In the genomic region with DNA sequence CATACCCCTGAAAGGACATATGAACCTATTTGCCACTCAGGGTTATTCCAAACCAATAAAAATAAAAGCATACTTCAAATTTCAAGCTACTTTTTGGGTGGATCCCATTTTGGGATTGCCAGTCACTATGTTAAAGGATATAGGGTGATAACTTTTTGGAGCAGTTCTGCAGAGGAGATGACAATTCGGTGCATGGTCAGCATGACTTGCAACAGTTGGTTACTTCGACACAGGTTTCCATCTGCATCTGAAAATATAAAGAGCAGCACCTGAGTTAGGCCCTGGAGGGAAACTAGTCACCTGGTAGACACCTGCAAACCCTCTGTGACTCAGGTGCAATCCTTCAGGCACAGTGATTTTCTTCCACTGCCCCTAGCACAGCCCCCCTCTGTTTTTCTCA, we compare ENCODE assay signal across 23 cellular contexts. TPM values are rescaled to one million over a fixed set of nuclear protein-coding genes. Genes with fewer than 3 reads are reported as not detected.
DNase-seq lines count a peak whose midpoint lies in the region; ATAC-seq and TF ChIP-seq lines count a peak whose summit lies in the region.
"Had no signal": no experiment of that assay in that cellular context is flagged by ENCODE, and none has a peak within 500 bp of the region (broad histone marks: within the 10 kb centered on the region; RNA-seq: fewer than 3 reads in every experiment).

No MANE protein-coding gene starts in this region.

- POLR2A ChIA-PET in activated CD4-positive, alpha-beta memory T cell treated with anti-CD3 and anti-CD28 coated beads for 36 hours (lab: Charles Lee), result no interaction called here
- POLR2A ChIA-PET in activated CD4-positive, alpha-beta memory T cell treated with anti-CD3 and anti-CD28 coated beads, Interleukin-2, amount 10 ng/mL, durations not matched to agents 7 days and 5 days (lab: Charles Lee), result interaction anchor here (1.1 kb wide), 1 partner anchor 29 kb away, joined by 3 read pairs; no protein-coding TSS in a partner anchor
- POLR2A ChIA-PET in IMR-90 (lab: Charles Lee; ENCODE audit: unreplicated experiment), result no interaction called here

- no peak overlapping the region for H3K18ac ChIP-seq in IMR-90 (ENCODE audit: low read depth, low read length)
- H3K18ac ChIP-seq in mesendoderm (ENCODE audit: low read length), result no peak overlapping the region

- peak overlapping the region; percentile 9 for H2AFZ ChIP-seq in IMR-90 (replicated peaks; ENCODE audit: low read length, poor library complexity)

- no peak overlapping the region for H2BK120ac ChIP-seq in IMR-90 (ENCODE audit: low read depth, low read length)
- no peak overlapping the region for H2BK120ac ChIP-seq in mesendoderm (ENCODE audit: low read depth, low read length)

- no peak overlapping the region for H3K4me3 Mint-ChIP-seq in activated CD4-positive, alpha-beta memory T cell treated with anti-CD3 and anti-CD28 coated beads for 36 hours
- H3K4me3 Mint-ChIP-seq in activated CD4-positive, alpha-beta memory T cell treated with anti-CD3 and anti-CD28 coated beads, Interleukin-2, amount 10 ng/mL, durations not matched to agents 7 days and 5 days, result no peak overlapping the region
- no peak overlapping the region for H3K4me3 Mint-ChIP-seq in stimulated activated effector memory CD8-positive, alpha-beta T cell treated with anti-CD3 and anti-CD28 coated beads, Interleukin-12 subunit alpha, Interleukin-12 subunit beta, amount 100 ng/mL, for 72 hours
- no peak overlapping the region for H3K4me3 Mint-ChIP-seq in stimulated activated memory B cell treated with anti-CD40 and anti-IgM and Interleukin-4, amounts not matched to agents 10 μg/mL and 1 μg/mL and 100 μg/mL, for 72 hours
- H3K4me3 Mint-ChIP-seq: H9, HFFc6, IgD-negative memory B cell had no signal

- H3K79me1 ChIP-seq in IMR-90 (ENCODE audit: low read depth in 1 of 2, low read length in 2 of 2) (no peaks in the 10 kb centered on the region), mesendoderm (ENCODE audit: low read length) (no peaks in the 10 kb centered on the region)

- H3K79me2 ChIP-seq in mesendoderm (ENCODE audit: control insufficient read depth, insufficient read depth, low read length), result no peaks in the 10 kb centered on the region

- TF ChIP-seq CTCF in IMR-90 (conservative IDR thresholded peaks at IDR 0.05; ENCODE audit: low read depth, low read length), result no peak

- in situ Hi-C loops in IMR-90 (cut with MboI; ENCODE audit: low sequenced_read_pairs), result no loop called here

- CTCF ChIA-PET in activated CD4-positive, alpha-beta memory T cell treated with anti-CD3 and anti-CD28 coated beads for 36 hours (lab: Charles Lee), result interaction anchor here (1.4 kb wide), 1 partner anchor 173 kb away, joined by 3 read pairs; no protein-coding TSS in a partner anchor
- CTCF ChIA-PET in activated CD4-positive, alpha-beta memory T cell treated with anti-CD3 and anti-CD28 coated beads, Interleukin-2, amount 10 ng/mL, durations not matched to agents 7 days and 5 days (lab: Charles Lee), result no interaction called here
- CTCF ChIA-PET in IMR-90 (lab: Yijun Ruan, JAX), result no interaction called here

- no peak overlapping the region for H3K23ac ChIP-seq in IMR-90 (ENCODE audit: low read depth, low read length)
- no peak overlapping the region for H3K23ac ChIP-seq in mesendoderm (ENCODE audit: low read length)

- no peaks in the 10 kb centered on the region for H4K20me1 ChIP-seq in IMR-90 (ENCODE audit: insufficient read depth, low read length)

- TF ChIP-seq RAD21 in IMR-90 (IDR thresholded peaks at IDR 0.05; ENCODE audit: low read length), result no peak

- H3K4me1 Mint-ChIP-seq in activated CD4-positive, alpha-beta memory T cell treated with anti-CD3 and anti-CD28 coated beads for 36 hours (ENCODE audit: low read depth), result peaks cover 90% of the 10 kb centered on the region
- peaks cover 74% of the 10 kb centered on the region for H3K4me1 Mint-ChIP-seq in activated CD4-positive, alpha-beta memory T cell treated with anti-CD3 and anti-CD28 coated beads, Interleukin-2, amount 10 ng/mL, durations not matched to agents 7 days and 5 days
- H3K4me1 Mint-ChIP-seq in stimulated activated effector memory CD8-positive, alpha-beta T cell treated with anti-CD3 and anti-CD28 coated beads, Interleukin-12 subunit alpha, Interleukin-12 subunit beta, amount 100 ng/mL, for 72 hours, result peaks cover 91% of the 10 kb centered on the region
- H3K4me1 Mint-ChIP-seq in stimulated activated memory B cell treated with anti-CD40 and anti-IgM and Interleukin-4, amounts not matched to agents 10 μg/mL and 1 μg/mL and 100 μg/mL, for 72 hours, result no peaks in the 10 kb centered on the region

- H3K4me2 ChIP-seq in IMR-90 (ENCODE audit: low read depth, low read length) (no peak overlapping the region), mesendoderm (ENCODE audit: low read length) (no peak overlapping the region)
- H3K4me2 ChIP-seq: BLaER1 treated with 17β-estradiol and CSF1 and Interleukin-3, amounts not matched to agents 10 nM and 100 nM had no signal

- H2AK5ac ChIP-seq in IMR-90 (ENCODE audit: low read depth, low read length) (no peak overlapping the region), mesendoderm (ENCODE audit: low read length) (no peak overlapping the region)

- no peaks in the 10 kb centered on the region for H3K27me3 ChIP-seq in IMR-90 (ENCODE audit: control insufficient read depth, insufficient read depth, low read length)
- no peaks in the 10 kb centered on the region for H3K27me3 ChIP-seq in mesendoderm (ENCODE audit: insufficient read depth, low read length, poor library complexity)
- H3K27me3 ChIP-seq: BLaER1 treated with 17β-estradiol and CSF1 and Interleukin-3, amounts not matched to agents 10 nM and 100 nM; Peyer's patch had no signal

- intact Hi-C loops in activated CD4-positive, alpha-beta memory T cell treated with anti-CD3 and anti-CD28 coated beads for 36 hours (cut with micrococcal nuclease), result no loop called here
- intact Hi-C loops in IMR-90 (cut with micrococcal nuclease), result no loop called here

- no CpG with 5 or more reads among the region's 2 CpGs for WGBS in IMR-90 (ENCODE audit: extremely low coverage in 2 of 2, insufficient read length in 1 of 2), 2 experiments
- no CpG with 5 or more reads among the region's 2 CpGs for whole genome bisulfite sequencing in mesendoderm (ENCODE audit: extremely low coverage, insufficient coverage, low lambda C conversion rate)

- H2BK5ac ChIP-seq in IMR-90 (ENCODE audit: low read depth, low read length, poor library complexity, severe bottlenecking) (no peak overlapping the region), mesendoderm (ENCODE audit: low read length) (no peak overlapping the region)

- H4K8ac ChIP-seq in IMR-90 (ENCODE audit: low read depth in 2 of 2, low read length in 2 of 2), result no peak overlapping the region
- no peak overlapping the region for H4K8ac ChIP-seq in mesendoderm (ENCODE audit: low read depth, low read length)

- H3K4me1 ChIP-seq in IMR-90 (ENCODE audit: control insufficient read depth, insufficient read depth, low read length) (peaks cover 3% of the 10 kb centered on the region; the same call in 1 of the 2 replicates), mesendoderm (ENCODE audit: control insufficient read depth, low read depth, low read length) (no peaks in the 10 kb centered on the region)
- H3K4me1 ChIP-seq: BLaER1 treated with 17β-estradiol and CSF1 and Interleukin-3, amounts not matched to agents 10 nM and 100 nM; Peyer's patch had no signal

- peaks cover 72% of the 10 kb centered on the region for H3K36me3 Mint-ChIP-seq in activated CD4-positive, alpha-beta memory T cell treated with anti-CD3 and anti-CD28 coated beads for 36 hours
- H3K36me3 Mint-ChIP-seq in activated CD4-positive, alpha-beta memory T cell treated with anti-CD3 and anti-CD28 coated beads, Interleukin-2, amount 10 ng/mL, durations not matched to agents 7 days and 5 days (ENCODE audit: low read depth), result peaks cover 91% of the 10 kb centered on the region
- H3K36me3 Mint-ChIP-seq in stimulated activated effector memory CD8-positive, alpha-beta T cell treated with anti-CD3 and anti-CD28 coated beads, Interleukin-12 subunit alpha, Interleukin-12 subunit beta, amount 100 ng/mL, for 72 hours, result peaks cover 100% of the 10 kb centered on the region
- peaks cover 18% of the 10 kb centered on the region for H3K36me3 Mint-ChIP-seq in stimulated activated memory B cell treated with anti-CD40 and anti-IgM and Interleukin-4, amounts not matched to agents 10 μg/mL and 1 μg/mL and 100 μg/mL, for 72 hours

- H3K9ac ChIP-seq in IMR-90 (ENCODE audit: low read depth, low read length), result no peak overlapping the region
- no peak overlapping the region for H3K9ac ChIP-seq in mesendoderm (ENCODE audit: low read length)
- H3K9ac ChIP-seq: BLaER1 treated with 17β-estradiol and CSF1 and Interleukin-3, amounts not matched to agents 10 nM and 100 nM had no signal

- TF ChIP-seq POLR2A in IMR-90 (IDR thresholded peaks at IDR 0.05; ENCODE audit: low read depth, low read length), result no peak

- H3K27me3 Mint-ChIP-seq in activated CD4-positive, alpha-beta memory T cell treated with anti-CD3 and anti-CD28 coated beads for 36 hours, result no peaks in the 10 kb centered on the region
- H3K27me3 Mint-ChIP-seq in activated CD4-positive, alpha-beta memory T cell treated with anti-CD3 and anti-CD28 coated beads, Interleukin-2, amount 10 ng/mL, durations not matched to agents 7 days and 5 days, result no peaks in the 10 kb centered on the region
- H3K27me3 Mint-ChIP-seq in stimulated activated memory B cell treated with anti-CD40 and anti-IgM and Interleukin-4, amounts not matched to agents 10 μg/mL and 1 μg/mL and 100 μg/mL, for 72 hours, result no peaks in the 10 kb centered on the region
- H3K27me3 Mint-ChIP-seq: IgD-negative memory B cell had no signal

- H3K9me3 ChIP-seq in IMR-90 (ENCODE audit: control insufficient read depth, insufficient read depth, low read length), result no peaks in the 10 kb centered on the region
- H3K9me3 ChIP-seq: BLaER1 treated with 17β-estradiol and CSF1 and Interleukin-3, amounts not matched to agents 10 nM and 100 nM; Peyer's patch had no signal

- ATAC-seq in IMR-90 (ENCODE audit: low read depth), result no peak
- ATAC-seq in stimulated activated effector memory CD8-positive, alpha-beta T cell treated with anti-CD3 and anti-CD28 coated beads, Interleukin-12 subunit alpha, Interleukin-12 subunit beta, amount 100 ng/mL, for 72 hours, result no peak
- ATAC-seq in stimulated activated memory B cell treated with anti-CD40 and anti-IgM and Interleukin-4, amounts not matched to agents 10 μg/mL and 1 μg/mL and 100 μg/mL, for 72 hours, result no peak
- ATAC-seq: GM12878, SK-N-SH treated with all-trans-retinoic acid at 6 μM for 48 hours had no signal

- H4K5ac ChIP-seq in IMR-90 (ENCODE audit: low read depth, low read length), result no peak overlapping the region
- H4K5ac ChIP-seq in mesendoderm (ENCODE audit: low read length), result no peak overlapping the region

- no peaks in the 10 kb centered on the region for H3K9me1 ChIP-seq in IMR-90 (ENCODE audit: insufficient read depth, low read length)

- dilution Hi-C loops in IMR-90 (cut with HindIII; ENCODE audit: low sequenced_read_pairs, unreplicated experiment), result no loop called here

- BruUV-seq in IMR-90 (replicated peaks; lab: Mats Ljungman, UMichigan), result no TSS peak

- no peak overlapping the region for H4K91ac ChIP-seq in IMR-90 (ENCODE audit: insufficient read depth, low read depth, low read length)

- H3K4ac ChIP-seq in IMR-90 (ENCODE audit: low read depth, low read length) (no peak overlapping the region), mesendoderm (ENCODE audit: low read depth, low read length) (no peak overlapping the region)

- H3K27ac ChIP-seq in IMR-90 (ENCODE audit: insufficient read depth, low read length), result no peak overlapping the region
- peak overlapping the region; percentile 13 for H3K27ac ChIP-seq in angular gyrus (ENCODE audit: low read depth, low read length)
- no peak overlapping the region for H3K27ac ChIP-seq in mesendoderm (ENCODE audit: low read depth, low read length)
- H3K27ac ChIP-seq: BLaER1 treated with 17β-estradiol and CSF1 and Interleukin-3, amounts not matched to agents 10 nM and 100 nM; Peyer's patch had no signal

- no peak overlapping the region for H2BK20ac ChIP-seq in IMR-90 (ENCODE audit: low read depth, low read length)

- no peak overlapping the region for H2AK9ac ChIP-seq in IMR-90 (replicated peaks; ENCODE audit: low read depth, low read length, poor library complexity)

- no peak overlapping the region for H2BK15ac ChIP-seq in IMR-90 (ENCODE audit: low read depth, low read length)
- no peak overlapping the region for H2BK15ac ChIP-seq in mesendoderm (replicated peaks; ENCODE audit: low read depth)

- H3K9me3 Mint-ChIP-seq in activated CD4-positive, alpha-beta memory T cell treated with anti-CD3 and anti-CD28 coated beads for 36 hours, result no peaks in the 10 kb centered on the region
- no peaks in the 10 kb centered on the region for H3K9me3 Mint-ChIP-seq in activated CD4-positive, alpha-beta memory T cell treated with anti-CD3 and anti-CD28 coated beads, Interleukin-2, amount 10 ng/mL, durations not matched to agents 7 days and 5 days
- H3K9me3 Mint-ChIP-seq in stimulated activated effector memory CD8-positive, alpha-beta T cell treated with anti-CD3 and anti-CD28 coated beads, Interleukin-12 subunit alpha, Interleukin-12 subunit beta, amount 100 ng/mL, for 72 hours, result peaks cover 5% of the 10 kb centered on the region
- H3K9me3 Mint-ChIP-seq in stimulated activated memory B cell treated with anti-CD40 and anti-IgM and Interleukin-4, amounts not matched to agents 10 μg/mL and 1 μg/mL and 100 μg/mL, for 72 hours, result no peaks in the 10 kb centered on the region
- H3K9me3 Mint-ChIP-seq: H9, HFFc6, IgD-negative memory B cell had no signal

- DNase-seq in activated CD4-positive, alpha-beta memory T cell treated with anti-CD3 and anti-CD28 coated beads for 36 hours, result no peak
- DNase-seq in activated CD4-positive, alpha-beta memory T cell treated with anti-CD3 and anti-CD28 coated beads, Interleukin-2, amount 10 ng/mL, durations not matched to agents 7 days and 5 days, result no peak
- DNase-seq in IMR-90, result no peak
- no peak for DNase-seq in stimulated activated effector memory CD8-positive, alpha-beta T cell treated with anti-CD3 and anti-CD28 coated beads, Interleukin-12 subunit alpha, Interleukin-12 subunit beta, amount 100 ng/mL, for 72 hours (ENCODE audit: low spot score in 2 of 2)
- no peak for DNase-seq in mesendoderm
- DNase-seq: 8988T, DND-41, H9, HFFc6, Kasumi-1, NCI-H1694, NCI-H2081, NCI-H2171 treated with DMSO at 0.1 percent for 48 hours, NCI-H446, NCI-H526, Peyer's patch had no signal

- H3K4me3 ChIP-seq in IMR-90 (ENCODE audit: insufficient read depth, low read depth, low read length) (no peak overlapping the region), mesendoderm (ENCODE audit: low read length) (no peak overlapping the region)
- H3K4me3 ChIP-seq: BLaER1 treated with 17β-estradiol and CSF1 and Interleukin-3, amounts not matched to agents 10 nM and 100 nM; GM12878; Peyer's patch had no signal

- H3K36me3 ChIP-seq in IMR-90 (ENCODE audit: control insufficient read depth, insufficient read depth, low read length) (no peaks in the 10 kb centered on the region), mesendoderm (ENCODE audit: control insufficient read depth, insufficient read depth, low read length) (no peaks in the 10 kb centered on the region)
- H3K36me3 ChIP-seq: Peyer's patch had no signal

- H3K27ac Mint-ChIP-seq in activated CD4-positive, alpha-beta memory T cell treated with anti-CD3 and anti-CD28 coated beads for 36 hours, result peak overlapping the region; percentile 50
- no peak overlapping the region for H3K27ac Mint-ChIP-seq in activated CD4-positive, alpha-beta memory T cell treated with anti-CD3 and anti-CD28 coated beads, Interleukin-2, amount 10 ng/mL, durations not matched to agents 7 days and 5 days
- H3K27ac Mint-ChIP-seq in stimulated activated effector memory CD8-positive, alpha-beta T cell treated with anti-CD3 and anti-CD28 coated beads, Interleukin-12 subunit alpha, Interleukin-12 subunit beta, amount 100 ng/mL, for 72 hours, result peak overlapping the region; percentile 70
- no peak overlapping the region for H3K27ac Mint-ChIP-seq in stimulated activated memory B cell treated with anti-CD40 and anti-IgM and Interleukin-4, amounts not matched to agents 10 μg/mL and 1 μg/mL and 100 μg/mL, for 72 hours
- H3K27ac Mint-ChIP-seq: H9, HFFc6, IgD-negative memory B cell had no signal

- no peak overlapping the region for H3K14ac ChIP-seq in IMR-90 (replicated peaks; ENCODE audit: low read depth, low read length)

- H3K56ac ChIP-seq in IMR-90 (ENCODE audit: extremely low read depth, insufficient read depth, low read length), result no peak overlapping the region
- H3K56ac ChIP-seq in mesendoderm (ENCODE audit: low read length), result no peak overlapping the region

RNA-seq across cellular contexts. Expression of gene RASGRP1, which starts 38.5 kb away (rescaled TPM):
- 100 to 1,000 TPM; 167 to 174 TPM for total RNA-seq in activated CD4-positive, alpha-beta memory T cell treated with anti-CD3 and anti-CD28 coated beads for 36 hours
- 100 to 1,000 TPM; 200 to 208 TPM for total RNA-seq in activated CD4-positive, alpha-beta memory T cell treated with anti-CD3 and anti-CD28 coated beads, Interleukin-2, amount 10 ng/mL, durations not matched to agents 7 days and 5 days
- total RNA-seq in IMR-90 (2012; rRNA removed), result 1.9 and 3.2 TPM in 2 replicates
- 1.4 TPM in 2 replicates for polyA plus RNA-seq in IMR-90 (2012; rRNA removed)
- 0.43 and 0.60 TPM in 2 replicates for polyA plus RNA-seq in IMR-90 (2012; cell fraction: cytosol; rRNA removed)
- 0.97 and 2.6 TPM in 2 replicates for polyA plus RNA-seq in IMR-90 (2012; cell fraction: nucleus; rRNA removed; ENCODE audit: low replicate concordance)
- 0.32 TPM for polyA plus RNA-seq in mesendoderm (2013, experiment 1 of 2)
- 0.42 TPM for polyA plus RNA-seq in mesendoderm (2013, experiment 2 of 2)
- total RNA-seq: MCF 10A had no signal

Comparison
In these comparisons a context has a peak if more than half of its experiments do, and no peak if none do; other contexts are left out.
1. H3K27ac Mint-ChIP-seq: peak in activated CD4-positive, alpha-beta memory T cell treated with anti-CD3 and anti-CD28 coated beads for 36 hours (single experiment) and stimulated activated effector memory CD8-positive, alpha-beta T cell treated with anti-CD3 and anti-CD28 coated beads, Interleukin-12 subunit alpha, Interleukin-12 subunit beta, amount 100 ng/mL, for 72 hours (single experiment); none in activated CD4-positive, alpha-beta memory T cell treated with anti-CD3 and anti-CD28 coated beads, Interleukin-2, amount 10 ng/mL, durations not matched to agents 7 days and 5 days (single experiment) and stimulated activated memory B cell treated with anti-CD40 and anti-IgM and Interleukin-4, amounts not matched to agents 10 μg/mL and 1 μg/mL and 100 μg/mL, for 72 hours (single experiment).
2. RNA of gene RASGRP1, which starts 38.5 kb away (total RNA-seq): 200 to 208 TPM in activated CD4-positive, alpha-beta memory T cell treated with anti-CD3 and anti-CD28 coated beads, Interleukin-2, amount 10 ng/mL, durations not matched to agents 7 days and 5 days and 167 to 174 TPM in activated CD4-positive, alpha-beta memory T cell treated with anti-CD3 and anti-CD28 coated beads for 36 hours; 1.9 to 3.2 TPM in IMR-90; every median in the first group is over 10 times any median in the second.